10 cellular contexts compared by ENCODE assay signal in the genomic region with DNA sequence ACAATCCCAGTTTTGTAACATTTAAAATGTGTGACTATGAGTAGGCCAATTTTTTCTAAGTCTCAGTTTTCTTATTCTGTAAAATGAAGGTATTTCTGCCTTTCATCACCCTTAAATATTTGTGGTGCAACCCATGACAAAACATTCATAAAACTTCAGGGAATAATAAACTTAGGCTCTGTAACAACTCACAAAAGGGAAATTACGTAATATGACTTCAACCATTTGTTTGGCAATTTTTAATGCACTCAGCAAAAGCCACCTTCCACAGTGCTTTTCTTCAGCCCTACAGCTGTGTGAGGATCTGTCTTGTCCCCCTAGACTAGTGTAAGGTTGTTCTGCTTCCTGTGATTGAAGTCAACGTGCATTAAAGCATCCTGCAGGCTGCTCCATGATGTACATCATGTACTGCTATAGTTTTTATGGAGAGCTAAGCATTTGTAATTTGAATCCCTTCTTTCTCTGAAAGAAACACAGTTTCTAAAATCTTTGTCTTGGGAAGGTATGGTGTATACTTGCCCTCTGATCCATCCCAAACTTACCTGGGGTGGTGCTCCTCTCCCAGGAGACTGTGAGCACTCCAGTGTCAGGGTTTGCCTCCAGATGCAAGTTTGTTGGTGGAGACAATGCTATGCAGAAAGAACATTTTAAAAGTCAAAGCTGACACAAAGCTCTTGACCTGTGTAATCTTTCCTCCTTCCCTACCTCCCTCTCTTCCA. TPM values are rescaled to one million over a fixed set of nuclear protein-coding genes. Genes with fewer than 3 reads are reported as not detected.
DNase-seq lines count a peak whose midpoint lies in the region; ATAC-seq and TF ChIP-seq lines count a peak whose summit lies in the region.
"Had no signal": no experiment of that assay in that cellular context is flagged by ENCODE, and none has a peak within 500 bp of the region (broad histone marks: within the 10 kb centered on the region; RNA-seq: fewer than 3 reads in every experiment).

No MANE protein-coding gene starts in this region.

- TF ChIP-seq CTCF in DND-41 (IDR thresholded peaks at IDR 0.05; ENCODE audit: borderline replicate concordance, extremely low read depth, low read length, poor library complexity, severe bottlenecking) (no peak), epithelial cell of esophagus (IDR thresholded peaks at IDR 0.05; ENCODE audit: insufficient read depth, low read depth, low read length, missing control alignments) (no peak), osteocyte (IDR thresholded peaks at IDR 0.05) (no peak)

- H3K9me3 Mint-ChIP-seq in osteocyte (ENCODE audit: unreplicated experiment) = no peaks in the 10 kb centered on the region
- no peaks in the 10 kb centered on the region for H3K9me3 Mint-ChIP-seq in stimulated activated memory B cell treated with anti-CD40 and anti-IgM and Interleukin-4, amounts not matched to agents 10 μg/mL and 1 μg/mL and 100 μg/mL, for 72 hours

- H3K27me3 ChIP-seq in DND-41 (ENCODE audit: insufficient read depth, low read length, poor library complexity) = no peaks in the 10 kb centered on the region

- no peaks in the 10 kb centered on the region for H3K27me3 Mint-ChIP-seq in osteocyte (ENCODE audit: unreplicated experiment)
- peaks cover 27% of the 10 kb centered on the region for H3K27me3 Mint-ChIP-seq in stimulated activated memory B cell treated with anti-CD40 and anti-IgM and Interleukin-4, amounts not matched to agents 10 μg/mL and 1 μg/mL and 100 μg/mL, for 72 hours

- no peaks in the 10 kb centered on the region for H3K36me3 ChIP-seq in DND-41 (ENCODE audit: insufficient read depth, low read length)

- no peak overlapping the region for H3K4me3 ChIP-seq in DND-41 (ENCODE audit: low read depth in 1 of 2, low read length in 2 of 2)
- no peak overlapping the region for H3K4me3 ChIP-seq in epithelial cell of esophagus (ENCODE audit: low read length)

- H3K9ac ChIP-seq in DND-41 (ENCODE audit: low read depth, low read length) = no peak overlapping the region
- H3K9ac ChIP-seq: parathyroid adenoma had no signal

- no peak overlapping the region for H3K27ac ChIP-seq in DND-41 (ENCODE audit: low read length)
- H3K27ac ChIP-seq: parathyroid adenoma had no signal

- no peak overlapping the region for H3K4me2 ChIP-seq in DND-41 (ENCODE audit: insufficient read depth, low read length)

- H2AFZ ChIP-seq in DND-41 (ENCODE audit: low read depth, low read length) = no peak overlapping the region
- H2AFZ ChIP-seq: parathyroid adenoma had no signal

- ATAC-seq in DND-41 (ENCODE audit: insufficient read depth, low read depth) (peak; percentile 56; the same call in 2 of the 3 replicates), GM18520 (IDR thresholded peaks at IDR 0.05; ENCODE audit: unreplicated experiment) (no peak), GM19452 (IDR thresholded peaks at IDR 0.05; ENCODE audit: unreplicated experiment) (no peak)
- no peak for ATAC-seq in stimulated activated memory B cell treated with anti-CD40 and anti-IgM and Interleukin-4, amounts not matched to agents 10 μg/mL and 1 μg/mL and 100 μg/mL, for 72 hours

- H3K36me3 Mint-ChIP-seq in osteocyte (ENCODE audit: unreplicated experiment) = peaks cover 80% of the 10 kb centered on the region
- no peaks in the 10 kb centered on the region for H3K36me3 Mint-ChIP-seq in stimulated activated memory B cell treated with anti-CD40 and anti-IgM and Interleukin-4, amounts not matched to agents 10 μg/mL and 1 μg/mL and 100 μg/mL, for 72 hours

- peaks cover 6% of the 10 kb centered on the region for H3K4me1 ChIP-seq in DND-41 (ENCODE audit: insufficient read depth, low read length)
- H3K4me1 ChIP-seq: parathyroid adenoma had no signal

- H3K9me3 ChIP-seq in DND-41 (ENCODE audit: insufficient read depth, low read length, severe bottlenecking) = no peaks in the 10 kb centered on the region

- H3K4me3 Mint-ChIP-seq in osteocyte (ENCODE audit: unreplicated experiment) = no peak overlapping the region
- H3K4me3 Mint-ChIP-seq in stimulated activated memory B cell treated with anti-CD40 and anti-IgM and Interleukin-4, amounts not matched to agents 10 μg/mL and 1 μg/mL and 100 μg/mL, for 72 hours = no peak overlapping the region

- H4K20me1 ChIP-seq in DND-41 (ENCODE audit: insufficient read depth, low read length) = no peaks in the 10 kb centered on the region

- H3K4me1 Mint-ChIP-seq in osteocyte (ENCODE audit: unreplicated experiment) = peaks cover 76% of the 10 kb centered on the region
- H3K4me1 Mint-ChIP-seq in stimulated activated memory B cell treated with anti-CD40 and anti-IgM and Interleukin-4, amounts not matched to agents 10 μg/mL and 1 μg/mL and 100 μg/mL, for 72 hours = no peaks in the 10 kb centered on the region

- DNase-seq in DND-41 (no peak), MV-4-11 (lab: John Stamatoyannopoulos, UW) (peak; percentile 83), epithelial cell of esophagus (ENCODE audit: low read depth) (peak; percentile 30), osteocyte (ENCODE audit: extremely low spot score, unreplicated experiment) (no peak)
- DNase-seq in activated CD4-positive, alpha-beta T cell treated with anti-CD3 and anti-CD28 coated beads for 4 hours = no peak
- DNase-seq: NCI-H2081 had no signal

- peak overlapping the region; percentile 88 for H3K27ac Mint-ChIP-seq in osteocyte (ENCODE audit: unreplicated experiment)
- no peak overlapping the region for H3K27ac Mint-ChIP-seq in stimulated activated memory B cell treated with anti-CD40 and anti-IgM and Interleukin-4, amounts not matched to agents 10 μg/mL and 1 μg/mL and 100 μg/mL, for 72 hours

- H3K79me2 ChIP-seq in DND-41 (ENCODE audit: insufficient read depth, low read length) = no peaks in the 10 kb centered on the region
- H3K79me2 ChIP-seq: parathyroid adenoma had no signal

RNA-seq across cellular contexts. Expression of gene FN1, which starts 39.1 kb away (rescaled TPM):
- 16,854 and 18,487 TPM in 2 replicates for total RNA-seq in osteocyte

Comparison
In these comparisons a context has a peak if more than half of its experiments do, and no peak if none do; other contexts are left out.
1. DNase-seq: peak in MV-4-11 (single experiment) and epithelial cell of esophagus (single experiment); none in DND-41 (single experiment), osteocyte (single experiment) and activated CD4-positive, alpha-beta T cell treated with anti-CD3 and anti-CD28 coated beads for 4 hours (0 of 2).